30 cellular contexts compared by ENCODE assay signal in the genomic region with DNA sequence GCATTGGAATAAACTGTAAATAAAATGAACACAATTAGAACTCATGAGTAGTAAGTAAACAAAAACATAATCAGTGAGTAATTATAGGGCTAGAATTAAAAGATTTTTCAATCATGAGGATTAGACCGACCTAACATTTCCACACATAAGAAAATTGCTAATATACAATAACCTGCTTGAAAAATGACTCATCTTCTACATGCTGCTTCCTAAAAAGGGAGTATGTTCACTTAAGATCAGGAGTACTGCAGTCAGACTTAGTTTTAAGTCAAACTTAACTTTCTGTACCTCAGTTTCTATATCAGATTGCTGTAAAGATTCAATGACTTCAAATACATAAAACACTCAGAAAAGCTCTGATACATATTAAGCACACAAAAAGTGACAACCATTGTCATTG. TPM values are rescaled to one million over a fixed set of nuclear protein-coding genes. Genes with fewer than 3 reads are reported as not detected.
DNase-seq lines count a peak whose midpoint lies in the region; ATAC-seq and TF ChIP-seq lines count a peak whose summit lies in the region.
"Had no signal": no experiment of that assay in that cellular context is flagged by ENCODE, and none has a peak within 500 bp of the region (broad histone marks: within the 10 kb centered on the region; RNA-seq: fewer than 3 reads in every experiment).

No MANE protein-coding gene starts in this region.

- BruUV-seq in PC-9 (replicated peaks; lab: Mats Ljungman, UMichigan) = no TSS peak

- TF ChIP-seq CTCF in PC-9 (conservative IDR thresholded peaks at IDR 0.05) = no peak

- peaks cover 2% of the 10 kb centered on the region for H3K4me1 ChIP-seq in CD4-positive, CD25-positive, alpha-beta regulatory T cell (ENCODE audit: control insufficient read depth, insufficient read depth, low read length, poor library complexity, severe bottlenecking)
- H3K4me1 ChIP-seq in PC-9 (replicated peaks; ENCODE audit: insufficient read depth) = no peaks in the 10 kb centered on the region
- H3K4me1 ChIP-seq: SJCRH30, upper lobe of right lung had no signal

- H3K4me3 Mint-ChIP-seq in CD4-positive, CD25-positive, alpha-beta regulatory T cell = no peak overlapping the region
- no peak overlapping the region for H3K4me3 Mint-ChIP-seq in dendritic cell treated with granulocyte-macrophage colony-stimulating factor and Interleukin-4, amounts not matched to agents 40 ng/mL and 50 ng/mL, for 4 days
- H3K4me3 Mint-ChIP-seq: activated CD4-positive, alpha-beta T cell treated with anti-CD3 and anti-CD28 coated beads, Interleukin-2, amount 10 ng/mL, durations not matched to agents 24 days and 14 days; activated CD8-positive, alpha-beta memory T cell treated with anti-CD3 and anti-CD28 coated beads, Interleukin-2, amount 10 ng/mL, durations not matched to agents 7 days and 5 days; activated naive CD4-positive, alpha-beta T cell treated with anti-CD3 and anti-CD28 coated beads, Interleukin-2, amount 50 U/mL, for 24 hours; activated T-helper 1 cell treated with anti-CD3 and anti-CD28 coated beads, Interleukin-12 subunit alpha, Interleukin-12 subunit beta, Interleukin-2, Interleukin-4 antibody, amounts not matched to agents 30 ng/mL and 10 ng/mL and 1 ng/mL, durations not matched to agents 14 hours and 24 hours and 36 hours had no signal

- no peaks in the 10 kb centered on the region for H3K9me3 ChIP-seq in CD4-positive, CD25-positive, alpha-beta regulatory T cell (ENCODE audit: control insufficient read depth in 2 of 2, low read length in 2 of 2)
- no peaks in the 10 kb centered on the region for H3K9me3 ChIP-seq in PC-9 (ENCODE audit: insufficient read depth, low read depth)
- H3K9me3 ChIP-seq: SJCRH30, upper lobe of right lung had no signal

- DNase-seq in CD4-positive, CD25-positive, alpha-beta regulatory T cell = no peak
- DNase-seq in PC-9 (no peak), NCI-H82 treated with DMSO at 0.1 percent for 48 hours (lab: John Stamatoyannopoulos, UW; ENCODE audit: unreplicated experiment) (no peak), KBM-7 (no peak)
- no peak for DNase-seq in activated CD4-positive, alpha-beta T cell treated with anti-CD3 and anti-CD28 coated beads for 1 hour
- DNase-seq in stimulated activated CD4-positive, alpha-beta T cell treated with anti-CD3 and anti-CD28 coated beads, Interleukin-1b, Interleukin-23, amount 100 ng/mL, for 48 hours = no peak
- DNase-seq: activated CD4-positive, alpha-beta T cell treated with anti-CD3 and anti-CD28 coated beads, Interleukin-2, amount 10 ng/mL, durations not matched to agents 24 days and 14 days; activated CD8-positive, alpha-beta memory T cell treated with anti-CD3 and anti-CD28 coated beads, Interleukin-2, amount 10 ng/mL, durations not matched to agents 7 days and 5 days; amniotic stem cell; COR-L47; DMS53; effector CD4-positive, alpha-beta T cell; erythroblast; mesenchymal stem cell; NCI-H1105; NCI-H187; NCI-H2171 treated with DMSO at 0.1 percent for 48 hours; NCI-H524; SJCRH30; small intestine; stimulated activated naive CD8-positive, alpha-beta T cell treated with anti-CD3 and anti-CD28 coated beads, Interleukin-15, Interleukin-2, amounts not matched to agents 100 U/mL and 50 U/mL, for 24 hours; SW 1271; T-helper 9 cell; upper lobe of right lung had no signal

- POLR2A ChIA-PET in PC-9 (lab: Charles Lee; ENCODE audit: unreplicated experiment) = no interaction called here

- H3K27ac Mint-ChIP-seq in CD4-positive, CD25-positive, alpha-beta regulatory T cell = peak overlapping the region in 2 of 3 donors; percentile 14 to 28
- peak overlapping the region; percentile 13 for H3K27ac Mint-ChIP-seq in dendritic cell treated with granulocyte-macrophage colony-stimulating factor and Interleukin-4, amounts not matched to agents 40 ng/mL and 50 ng/mL, for 4 days
- H3K27ac Mint-ChIP-seq: activated CD4-positive, alpha-beta T cell treated with anti-CD3 and anti-CD28 coated beads, Interleukin-2, amount 10 ng/mL, durations not matched to agents 24 days and 14 days; activated T-helper 1 cell treated with anti-CD3 and anti-CD28 coated beads, Interleukin-12 subunit alpha, Interleukin-12 subunit beta, Interleukin-2, Interleukin-4 antibody, amounts not matched to agents 30 ng/mL and 10 ng/mL and 1 ng/mL, durations not matched to agents 14 hours and 24 hours and 36 hours had no signal

- no peaks in the 10 kb centered on the region for H3K27me3 ChIP-seq in CD4-positive, CD25-positive, alpha-beta regulatory T cell (ENCODE audit: control insufficient read depth, insufficient read depth, low read length)
- H3K27me3 ChIP-seq in PC-9 (ENCODE audit: insufficient read depth, low read depth) = no peaks in the 10 kb centered on the region
- H3K27me3 ChIP-seq: SJCRH30, upper lobe of right lung had no signal

- H3K36me3 Mint-ChIP-seq in CD4-positive, CD25-positive, alpha-beta regulatory T cell = peaks cover 42% of the 10 kb centered on the region
- H3K36me3 Mint-ChIP-seq in dendritic cell treated with granulocyte-macrophage colony-stimulating factor and Interleukin-4, amounts not matched to agents 40 ng/mL and 50 ng/mL, for 4 days (ENCODE audit: low read depth) = peaks cover 50% of the 10 kb centered on the region

- no peaks in the 10 kb centered on the region for H3K79me2 ChIP-seq in PC-9 (ENCODE audit: low read depth)

- H4K20me1 ChIP-seq in PC-9 (ENCODE audit: insufficient read depth) = no peaks in the 10 kb centered on the region

- H3K4me3 ChIP-seq in CD4-positive, CD25-positive, alpha-beta regulatory T cell (ENCODE audit: low read depth, low read length) = no peak overlapping the region
- H3K4me3 ChIP-seq in PC-9 = no peak overlapping the region
- H3K4me3 ChIP-seq: SJCRH30, upper lobe of right lung had no signal

- H3K4me2 ChIP-seq in PC-9 = no peak overlapping the region

- peaks cover 11 to 29% (median 12%) of the 10 kb centered on the region in 4 donors for H3K4me1 Mint-ChIP-seq in CD4-positive, CD25-positive, alpha-beta regulatory T cell
- peaks cover 12% of the 10 kb centered on the region for H3K4me1 Mint-ChIP-seq in dendritic cell treated with granulocyte-macrophage colony-stimulating factor and Interleukin-4, amounts not matched to agents 40 ng/mL and 50 ng/mL, for 4 days (ENCODE audit: low read depth)
- H3K4me1 Mint-ChIP-seq: activated naive CD4-positive, alpha-beta T cell treated with anti-CD3 and anti-CD28 coated beads, Interleukin-2, amount 50 U/mL, for 24 hours had no signal

- peaks cover 10% of the 10 kb centered on the region; the same call in 1 of the 2 replicates for H3F3A ChIP-seq in PC-9 (ENCODE audit: insufficient read depth, low read depth)

- H3K27me3 Mint-ChIP-seq in CD4-positive, CD25-positive, alpha-beta regulatory T cell = no peaks in the 10 kb centered on the region
- no peaks in the 10 kb centered on the region for H3K27me3 Mint-ChIP-seq in dendritic cell treated with granulocyte-macrophage colony-stimulating factor and Interleukin-4, amounts not matched to agents 40 ng/mL and 50 ng/mL, for 4 days
- H3K27me3 Mint-ChIP-seq: activated CD4-positive, alpha-beta T cell treated with anti-CD3 and anti-CD28 coated beads, Interleukin-2, amount 10 ng/mL, durations not matched to agents 24 days and 14 days; activated CD8-positive, alpha-beta memory T cell treated with anti-CD3 and anti-CD28 coated beads, Interleukin-2, amount 10 ng/mL, durations not matched to agents 7 days and 5 days; activated naive CD4-positive, alpha-beta T cell treated with anti-CD3 and anti-CD28 coated beads, Interleukin-2, amount 50 U/mL, for 24 hours had no signal

- H3K36me3 ChIP-seq in CD4-positive, CD25-positive, alpha-beta regulatory T cell (ENCODE audit: control insufficient read depth, insufficient read depth, low read length) = peaks cover 76% of the 10 kb centered on the region
- H3K36me3 ChIP-seq in PC-9 (ENCODE audit: low read depth) = 0 out of 2 replicates have a peak, but pooled peaks cover 5% of the 10 kb centered on the region
- H3K36me3 ChIP-seq: upper lobe of right lung had no signal

- CTCF ChIA-PET in PC-9 (lab: Charles Lee) = no interaction called here

- H3K27ac ChIP-seq in CD4-positive, CD25-positive, alpha-beta regulatory T cell (ENCODE audit: insufficient read depth, low read length, poor library complexity, severe bottlenecking) = no peak overlapping the region
- H3K27ac ChIP-seq in PC-9 = peak overlapping the region; percentile 8; the same call in 1 of the 2 replicates
- H3K27ac ChIP-seq: SJCRH30, upper lobe of right lung, VCaP had no signal

- no peak overlapping the region for H2AFZ ChIP-seq in PC-9

- H3K9me3 Mint-ChIP-seq in CD4-positive, CD25-positive, alpha-beta regulatory T cell = no peaks in the 10 kb centered on the region
- H3K9me3 Mint-ChIP-seq in dendritic cell treated with granulocyte-macrophage colony-stimulating factor and Interleukin-4, amounts not matched to agents 40 ng/mL and 50 ng/mL, for 4 days = no peaks in the 10 kb centered on the region
- H3K9me3 Mint-ChIP-seq: activated CD4-positive, alpha-beta T cell treated with anti-CD3 and anti-CD28 coated beads, Interleukin-2, amount 10 ng/mL, durations not matched to agents 24 days and 14 days; activated naive CD4-positive, alpha-beta T cell treated with anti-CD3 and anti-CD28 coated beads, Interleukin-2, amount 50 U/mL, for 24 hours; activated T-helper 1 cell treated with anti-CD3 and anti-CD28 coated beads, Interleukin-12 subunit alpha, Interleukin-12 subunit beta, Interleukin-2, Interleukin-4 antibody, amounts not matched to agents 30 ng/mL and 10 ng/mL and 1 ng/mL, durations not matched to agents 14 hours and 24 hours and 36 hours had no signal

- in situ Hi-C loops in KBM-7 (cut with MboI; ENCODE audit: low pct_unique_long_range_greater_than_20kb, low sequenced_read_pairs) = no loop called here

- ATAC-seq in CD4-positive, CD25-positive, alpha-beta regulatory T cell (ENCODE audit: low read depth in 2 of 2) = no peak
- ATAC-seq in GM19395 (IDR thresholded peaks at IDR 0.05; ENCODE audit: unreplicated experiment) = peak; percentile 48
- ATAC-seq: activated CD8-positive, alpha-beta memory T cell treated with anti-CD3 and anti-CD28 coated beads, Interleukin-2, amount 10 ng/mL, durations not matched to agents 7 days and 5 days; left lobe of liver; stimulated activated naive CD8-positive, alpha-beta T cell treated with anti-CD3 and anti-CD28 coated beads, Interleukin-15, Interleukin-2, amounts not matched to agents 100 U/mL and 50 U/mL, for 24 hours; upper lobe of right lung had no signal

- intact Hi-C loops in PC-9 (cut with micrococcal nuclease; ENCODE audit: unreplicated experiment) = no loop called here
- intact Hi-C loops in dendritic cell treated with granulocyte-macrophage colony-stimulating factor and Interleukin-4, amounts not matched to agents 40 ng/mL and 50 ng/mL, for 4 days (cut with micrococcal nuclease) = no loop called here

- H3K9me2 ChIP-seq in PC-9 (ENCODE audit: insufficient read depth) = no peaks in the 10 kb centered on the region

RNA-seq across cellular contexts. Expression of gene NEK10, which starts 22.6 kb away (rescaled TPM):
- 3.9 TPM for total RNA-seq in CD4-positive, CD25-positive, alpha-beta regulatory T cell
- polyA plus RNA-seq in CD4-positive, CD25-positive, alpha-beta regulatory T cell = under 1 TPM in 1 of 4 donors, not detected in 3; 0.54 TPM
- total RNA-seq in PC-9 (2021) = 1.7 and 4.3 TPM in 2 replicates
